In the genomic region with DNA sequence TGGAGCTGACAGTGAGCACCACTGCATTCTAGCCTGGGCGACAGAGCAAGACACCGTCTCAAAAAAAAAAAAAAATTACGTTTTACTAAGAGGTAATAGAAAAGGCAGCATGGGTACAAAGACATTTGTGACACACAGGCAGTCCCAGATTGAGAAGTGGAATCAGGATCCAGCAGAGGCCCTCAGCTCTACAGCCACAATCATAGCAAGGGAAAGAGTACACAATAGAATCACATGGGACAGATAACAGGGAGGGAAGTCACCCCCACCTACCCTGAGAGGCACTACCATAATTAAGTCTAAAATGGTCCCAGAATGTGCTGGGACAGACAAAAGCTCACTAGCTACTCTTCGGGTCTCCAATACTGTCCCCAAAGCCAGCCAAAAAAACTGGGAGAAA, we compare ENCODE assay signal across 26 cellular contexts.
"Had no signal": no experiment of that assay in that cellular context is flagged by ENCODE, and none has a peak within 500 bp of the region (broad histone marks: within the 10 kb centered on the region; RNA-seq: fewer than 3 reads in every experiment).

No MANE protein-coding gene starts in this region.

- ATAC-seq: effector memory CD8-positive, alpha-beta T cell; esophagus mucosa; gastrocnemius medialis; left cardiac atrium; lower lobe of right lung had no signal

- H3K27me3 Mint-ChIP-seq: dendritic cell treated with granulocyte-macrophage colony-stimulating factor and Interleukin-4, amounts not matched to agents 40 ng/mL and 50 ng/mL, for 4 days; effector memory CD8-positive, alpha-beta T cell; memory B cell had no signal

- H3K4me3 Mint-ChIP-seq: dendritic cell treated with granulocyte-macrophage colony-stimulating factor and Interleukin-4, amounts not matched to agents 40 ng/mL and 50 ng/mL, for 4 days; effector memory CD8-positive, alpha-beta T cell; endodermal cell; memory B cell had no signal

- DNase-seq: colonic mucosa; cortex of kidney; effector CD8-positive, alpha-beta T cell; effector memory CD8-positive, alpha-beta T cell; endodermal cell; erythroblast; esophagus squamous epithelium; foreskin fibroblast; foreskin melanocyte; gastrocnemius medialis; glutamatergic neuron; head of caudate nucleus; heart right ventricle; hippocampal formation; left cardiac atrium; left ventricle myocardium inferior; lower lobe of right lung; mesendoderm; midbrain had no signal

- H3K9me3 ChIP-seq: colonic mucosa, esophagus squamous epithelium, gastrocnemius medialis, heart right ventricle, left ventricle myocardium inferior, lower lobe of right lung had no signal

- H3K27ac Mint-ChIP-seq: dendritic cell treated with granulocyte-macrophage colony-stimulating factor and Interleukin-4, amounts not matched to agents 40 ng/mL and 50 ng/mL, for 4 days; endodermal cell; memory B cell had no signal

- H3K4me1 ChIP-seq: colonic mucosa had no signal

- H3K36me3 ChIP-seq: colonic mucosa had no signal

- H3K9me3 Mint-ChIP-seq: dendritic cell treated with granulocyte-macrophage colony-stimulating factor and Interleukin-4, amounts not matched to agents 40 ng/mL and 50 ng/mL, for 4 days; effector memory CD8-positive, alpha-beta T cell; endodermal cell; memory B cell had no signal

- H3K27me3 ChIP-seq: colonic mucosa, esophagus squamous epithelium, gastrocnemius medialis, heart right ventricle had no signal

- FAIRE-seq: endometrium, islet of Langerhans, keratinocyte had no signal

- H3K4me3 ChIP-seq: colonic mucosa, esophagus squamous epithelium, gastrocnemius medialis, heart right ventricle, left ventricle myocardium inferior, lower lobe of right lung had no signal

- H3K27ac ChIP-seq: colonic mucosa, epithelial cell of prostate, esophagus squamous epithelium, gastrocnemius medialis, heart right ventricle, left ventricle myocardium inferior, lower lobe of right lung had no signal
